23 cellular contexts compared by ENCODE assay signal in the genomic region with DNA sequence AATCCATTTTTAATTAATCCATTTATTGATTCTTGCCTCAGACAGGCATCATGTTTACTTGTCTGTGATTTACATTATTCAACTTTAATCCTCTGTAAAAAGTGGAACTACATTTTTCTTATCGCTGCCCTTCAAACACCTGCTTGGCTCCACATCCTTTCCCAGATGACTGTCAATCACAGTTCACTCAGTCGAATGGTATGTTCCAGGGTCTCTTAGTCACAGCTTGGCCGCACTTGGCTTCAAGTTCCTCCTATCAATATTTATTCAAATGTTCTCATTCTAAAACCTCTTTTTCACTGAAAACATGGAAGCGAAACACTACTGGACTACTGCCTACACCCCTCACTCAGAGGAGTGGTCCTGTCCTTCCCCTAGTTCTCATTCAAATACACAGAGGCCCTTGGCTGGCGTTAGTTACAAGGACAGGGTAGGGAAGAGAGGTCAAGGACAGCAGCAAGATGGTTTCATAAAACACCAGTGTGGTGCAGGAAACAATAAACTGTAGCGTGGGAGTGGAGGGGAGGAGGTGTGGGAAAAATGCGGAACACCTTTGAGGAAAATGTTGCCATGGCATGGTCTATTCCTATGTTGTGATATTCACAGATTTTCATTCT.
DNase-seq lines count a peak whose midpoint lies in the region; ATAC-seq and TF ChIP-seq lines count a peak whose summit lies in the region.
"Had no signal": no experiment of that assay in that cellular context is flagged by ENCODE, and none has a peak within 500 bp of the region (broad histone marks: within the 10 kb centered on the region; RNA-seq: fewer than 3 reads in every experiment).

No MANE protein-coding gene starts in this region.

- H3K4me3 Mint-ChIP-seq in natural killer cell: no peak overlapping the region
- H3K4me3 Mint-ChIP-seq: CD4-positive, CD25-positive, alpha-beta regulatory T cell; type B pancreatic cell had no signal

- H3K27me3 Mint-ChIP-seq in natural killer cell (ENCODE audit: low read depth in 2 of 2): no peaks in the 10 kb centered on the region
- H3K27me3 Mint-ChIP-seq: CD4-positive, CD25-positive, alpha-beta regulatory T cell; type B pancreatic cell had no signal

- TF ChIP-seq CTCF in natural killer cell (IDR thresholded peaks at IDR 0.05): no peak

- peak; percentile 31 for DNase-seq in ACHN
- DNase-seq in LHCN-M2 (ENCODE audit: low read depth): peak; percentile 88
- peak; percentile 86 for DNase-seq in dermis blood vessel endothelial cell
- DNase-seq in myocyte (ENCODE audit: low read depth): peak; percentile 61
- no peak for DNase-seq in GF-D8 (lab: John Stamatoyannopoulos, UW)
- DNase-seq in natural killer cell: no peak
- DNase-seq: activated CD8-positive, alpha-beta memory T cell treated with anti-CD3 and anti-CD28 coated beads, Interleukin-2, amount 50 U/mL, for 48 hours; activated naive CD4-positive, alpha-beta T cell; CD4-positive, CD25-positive, alpha-beta regulatory T cell; DMS79 treated with DMSO at 0.1 percent for 48 hours; hippocampal formation; NCI-H1417; NCI-H226; SHP77; stimulated activated CD4-positive, alpha-beta T cell treated with anti-CD3 and anti-CD28 coated beads, Interleukin-12 subunit alpha, Interleukin-12 subunit beta, amount 100 ng/mL, for 4 hours; stimulated activated naive CD4-positive, alpha-beta T cell treated with Interleukin-2 at 50 U/mL for 16 hours; T-helper 2 cell had no signal

- H3K9me3 Mint-ChIP-seq in natural killer cell: no peaks in the 10 kb centered on the region
- H3K9me3 Mint-ChIP-seq: CD4-positive, CD25-positive, alpha-beta regulatory T cell; type B pancreatic cell had no signal

- intact Hi-C loops in natural killer cell (cut with micrococcal nuclease): no loop called here

- H3K4me1 Mint-ChIP-seq in natural killer cell: no peaks in the 10 kb centered on the region

- no peaks in the 10 kb centered on the region for H3K36me3 Mint-ChIP-seq in natural killer cell

- ATAC-seq in HG03175 (IDR thresholded peaks at IDR 0.05; ENCODE audit: unreplicated experiment) (no peak), GM19035 (IDR thresholded peaks at IDR 0.05; ENCODE audit: unreplicated experiment) (no peak), natural killer cell (no peak)
- ATAC-seq: A549; activated CD4-positive, CD25-positive, alpha-beta regulatory T cell treated with anti-CD3 and anti-CD28 coated beads, Interleukin-2, amount 50 U/mL, for 24 hours; left lobe of liver had no signal

- H3K27ac Mint-ChIP-seq in natural killer cell: no peak overlapping the region
- H3K27ac Mint-ChIP-seq: type B pancreatic cell had no signal

- in situ Hi-C loops in ACHN (cut with HindIII; ENCODE audit: low pct_ligation_motif_present, low pct_unique_long_range_greater_than_20kb, low sequenced_read_pairs): no loop called here

Comparison
In these comparisons a context has a peak if more than half of its experiments do, and no peak if none do; other contexts are left out.
1. DNase-seq: peak in ACHN (single experiment), LHCN-M2 (single experiment), dermis blood vessel endothelial cell (single experiment) and myocyte (single experiment); none in GF-D8 (single experiment) and natural killer cell (single experiment).